ENCODE assay signal across 18 cellular contexts in genomic region chrX:29470029-29470428, GRCh38.
DNase-seq lines count a peak whose midpoint lies in the region; ATAC-seq, FAIRE-seq and TF ChIP-seq lines count a peak whose summit lies in the region.
"Had no signal": no experiment of that assay in that cellular context is flagged by ENCODE, and none has a peak within 500 bp of the region (broad histone marks: within the 10 kb centered on the region; RNA-seq: fewer than 3 reads in every experiment).

No MANE protein-coding gene starts in this region.

- 9% methylated on average over 1 of the region's 1 CpG for WGBS in K562 (ENCODE audit: insufficient coverage, low coverage, missing lambda C conversion rate)
- WGBS in esophagus muscularis mucosa, result 70% methylated on average over 1 of the region's 1 CpG

- H3K79me2 ChIP-seq in K562 (ENCODE audit: control insufficient read depth, insufficient read depth, low read length), result no peaks in the 10 kb centered on the region

- CTCF ChIA-PET in AG04450 (lab: Charles Lee) (interaction anchor here (0.8 to 1.0 kb wide), 2 partner anchors 9 to 433 kb away, joined by 3 read pairs; no protein-coding TSS in a partner anchor), K562 (lab: Yijun Ruan, JAX; ENCODE audit: low intra/inter-chr PET ratio) (no interaction called here)

- in situ Hi-C loops in K562 (cut with MboI), result no loop called here

- TF ChIP-seq CTCF in AG04450 (IDR thresholded peaks at IDR 0.05; ENCODE audit: low read depth, low read length) (no peak), K562 (IDR thresholded peaks at IDR 0.05 in 2 of 3, conservative IDR thresholded peaks at IDR 0.05 in 1 of 3; ENCODE audit: insufficient read depth in 2 of 3, low read depth in 1 of 3, low read length in 3 of 3) (no peak), foreskin fibroblast (IDR thresholded peaks at IDR 0.05; ENCODE audit: low read depth, low read length) (no peak), esophagus muscularis mucosa (IDR thresholded peaks at IDR 0.05) (no peak)

- POLR2A ChIA-PET in AG04450 (lab: Yijun Ruan, JAX), result no interaction called here
- POLR2A ChIA-PET in K562 (lab: Yijun Ruan, JAX), result no interaction called here

- no peak overlapping the region for H3K9ac ChIP-seq in K562 (ENCODE audit: insufficient read depth in 1 of 2, low read depth in 2 of 2, low read length in 2 of 2)

- BruUV-seq in K562 (replicated peaks; lab: Mats Ljungman, UMichigan), result no TSS peak

- H4K20me1 ChIP-seq in K562 (replicated peaks; ENCODE audit: control insufficient read depth, insufficient read depth, low read length), result no peaks in the 10 kb centered on the region

- TF ChIP-seq RAD21 in K562 (CRISPR knock-in tag; conservative IDR thresholded peaks at IDR 0.05 in 1 of 2, IDR thresholded peaks at IDR 0.05 in 1 of 2), result no peak

- H3K27ac ChIP-seq in AG04450 (ENCODE audit: low read depth, low read length), result no peak overlapping the region
- H3K27ac ChIP-seq in K562 (ENCODE audit: extremely low read depth, low read depth, low read length), result no peak overlapping the region
- no peak overlapping the region for H3K27ac ChIP-seq in esophagus muscularis mucosa (replicated peaks in 1 of 4)
- H3K27ac ChIP-seq: neutrophil had no signal

- H3K27me3 ChIP-seq in AG04450 (ENCODE audit: control insufficient read depth, insufficient read depth, low read length), result no peaks in the 10 kb centered on the region
- no peaks in the 10 kb centered on the region for H3K27me3 ChIP-seq in K562 (ENCODE audit: control insufficient read depth in 2 of 2, insufficient read depth in 2 of 2, low read length in 2 of 2)
- H3K27me3 ChIP-seq in esophagus muscularis mucosa, result no peaks in the 10 kb centered on the region
- H3K27me3 ChIP-seq: neutrophil had no signal

- no peak overlapping the region for H3K4me2 ChIP-seq in K562 (ENCODE audit: insufficient read depth, low read length)

- H2AFZ ChIP-seq in K562 (ENCODE audit: low read depth, low read length), result no peak overlapping the region

- H3K36me3 ChIP-seq in K562 (ENCODE audit: control insufficient read depth, insufficient read depth, low read length) (no peaks in the 10 kb centered on the region), esophagus muscularis mucosa (no peaks in the 10 kb centered on the region)
- H3K36me3 ChIP-seq: neutrophil had no signal

- TF ChIP-seq POLR2A in K562 (conservative IDR thresholded peaks at IDR 0.05), result no peak
- TF ChIP-seq POLR2A in esophagus muscularis mucosa (IDR thresholded peaks at IDR 0.05; ENCODE audit: low read depth), result no peak

- FAIRE-seq in K562 (lab: Jason Lieb, UNC) (no peak), frontal cortex (lab: Jason Lieb, UNC) (no peak)
- FAIRE-seq: urothelium cell line had no signal

- TF ChIP-seq EP300 in K562 (IDR thresholded peaks at IDR 0.05; ENCODE audit: low read length) (no peak), esophagus muscularis mucosa (IDR thresholded peaks at IDR 0.05) (no peak)

- ATAC-seq in K562 (no peak), left colon (no peak), GM21367 (IDR thresholded peaks at IDR 0.05; ENCODE audit: unreplicated experiment) (no peak)
- ATAC-seq: sciatic nerve had no signal

- intact Hi-C loops in K562 (cut with micrococcal nuclease), result no loop called here
- intact Hi-C loops in left colon (cut with DNase I, micrococcal nuclease), result no loop called here
- intact Hi-C loops in esophagus muscularis mucosa (cut with DNase I), result no loop called here

- no peaks in the 10 kb centered on the region for H3K4me1 ChIP-seq in K562 (replicated peaks in 1 of 2; ENCODE audit: control insufficient read depth in 2 of 2, insufficient read depth in 2 of 2, low read length in 2 of 2)
- peaks cover 0 to 4% (median 0%) of the 10 kb centered on the region in 4 donors for H3K4me1 ChIP-seq in esophagus muscularis mucosa

- H3K9me1 ChIP-seq in K562 (ENCODE audit: control insufficient read depth, insufficient read depth, low read length), result no peaks in the 10 kb centered on the region

- H3K4me3 ChIP-seq in AG04450 (ENCODE audit: low read depth, low read length) (no peak overlapping the region), K562 (no peak overlapping the region), foreskin fibroblast (ENCODE audit: low read depth in 1 of 2, low read length in 2 of 2) (no peak overlapping the region), esophagus muscularis mucosa (no peak overlapping the region)

- DNase-seq in AG04450 (ENCODE audit: low read depth, low spot score) (peak; percentile 29), LHCN-M2 (ENCODE audit: low read depth) (peak; percentile 52), K562 (ENCODE audit: extremely low read depth in 1 of 4, low spot score in 3 of 4) (no peak), foreskin fibroblast (peak; percentile 14 to 61), left colon (no peak), frontal cortex (ENCODE audit: low spot score in 2 of 2) (no peak), esophagus muscularis mucosa (ENCODE audit: extremely low spot score) (no peak)
- DNase-seq: activated gamma-delta T cell; anterior cingulate cortex; CD8-positive, alpha-beta memory T cell; hippocampal formation; kidney glomerular epithelial cell; NCI-H187 treated with DMSO at 0.1 percent for 48 hours; NCI-H526 had no signal

- no peaks in the 10 kb centered on the region for H3K9me3 ChIP-seq in AG04450 (ENCODE audit: control insufficient read depth, insufficient read depth, low read length)
- no peaks in the 10 kb centered on the region for H3K9me3 ChIP-seq in K562 (replicated peaks; ENCODE audit: control insufficient read depth, insufficient read depth, low read depth, low read length)
- no peaks in the 10 kb centered on the region for H3K9me3 ChIP-seq in esophagus muscularis mucosa
- H3K9me3 ChIP-seq: neutrophil had no signal

TF ChIP-seq in K562, 482 proteins besides CTCF, POLR2A, EP300 and RAD21:
- TF ChIP-seq, protein P1, sequence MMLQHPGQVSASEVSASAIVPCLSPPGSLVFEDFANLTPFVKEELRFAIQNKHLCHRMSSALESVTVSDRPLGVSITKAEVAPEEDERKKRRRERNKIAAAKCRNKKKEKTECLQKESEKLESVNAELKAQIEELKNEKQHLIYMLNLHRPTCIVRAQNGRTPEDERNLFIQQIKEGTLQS (IDR thresholded peaks at IDR 0.05), result peak; percentile 21; the same call in 1 of the 2 replicates
- TF ChIP-seq, protein P1 (CRISPR knock-in tag; conservative IDR thresholded peaks at IDR 0.05), result no peak
- no peak for TF ChIP-seq SPI1 (IDR thresholded peaks at IDR 0.05; ENCODE audit: borderline replicate concordance, low read depth, low read length)
- no peak for TF ChIP-seq ARHGAP35 (IDR thresholded peaks at IDR 0.05; ENCODE audit: partially characterized antibody)
- peak; percentile 62 for TF ChIP-seq ATF4 (CRISPR knock-in tag; IDR thresholded peaks at IDR 0.05)
- TF ChIP-seq TARDBP (IDR thresholded peaks at IDR 0.05), result no peak
- no peak for TF ChIP-seq CEBPG (CRISPR knock-in tag; IDR thresholded peaks at IDR 0.05)
- peak; percentile 74 to 83 for TF ChIP-seq CEBPG (tag; conservative IDR thresholded peaks at IDR 0.05 in 1 of 2, IDR thresholded peaks at IDR 0.05 in 1 of 2)

Comparison
In these comparisons a context has a peak if more than half of its experiments do, and no peak if none do; other contexts are left out.
1. DNase-seq: peak in AG04450 (single experiment), LHCN-M2 (single experiment) and foreskin fibroblast (2 of 2); none in K562 (0 of 4), left colon (0 of 2), frontal cortex (0 of 2) and esophagus muscularis mucosa (single experiment).